ENCODE assay signal across 18 cellular contexts in the genomic region with DNA sequence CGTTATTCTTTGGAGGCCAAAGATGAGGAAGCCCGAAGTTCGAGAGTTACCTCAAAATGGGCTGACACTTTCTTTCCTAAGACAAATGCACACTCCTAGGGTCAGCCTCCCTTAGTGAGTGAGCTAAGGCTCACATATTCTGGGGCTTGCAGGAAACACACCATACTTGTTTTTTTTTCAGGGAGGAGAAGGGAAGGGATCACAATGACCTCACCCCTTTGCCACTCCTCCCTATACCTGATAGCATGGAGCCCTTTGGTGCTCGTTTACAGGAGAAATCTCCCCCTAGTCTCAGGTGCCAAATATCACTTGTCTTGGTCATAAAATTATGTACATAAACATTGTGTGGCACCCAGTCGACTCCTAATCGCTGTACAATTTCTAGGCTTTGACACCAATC. TPM values are rescaled to one million over a fixed set of nuclear protein-coding genes. Genes with fewer than 3 reads are reported as not detected.
DNase-seq lines count a peak whose midpoint lies in the region; ATAC-seq and TF ChIP-seq lines count a peak whose summit lies in the region.
"Had no signal": no experiment of that assay in that cellular context is flagged by ENCODE, and none has a peak within 500 bp of the region (broad histone marks: within the 10 kb centered on the region; RNA-seq: fewer than 3 reads in every experiment).

No MANE protein-coding gene starts in this region.

- no peak overlapping the region for H3K4ac ChIP-seq in trophoblast cell (ENCODE audit: low read depth, low read length)

- peak overlapping the region; percentile 34 for H2BK12ac ChIP-seq in trophoblast cell (ENCODE audit: low read length)

- H3K4me2 ChIP-seq in trophoblast cell (ENCODE audit: low read length) = no peak overlapping the region

- no peak for TF ChIP-seq CTCF in right atrium auricular region (IDR thresholded peaks at IDR 0.05)
- no peak for TF ChIP-seq CTCF in heart left ventricle (IDR thresholded peaks at IDR 0.05)
- no peak for TF ChIP-seq CTCF in gastroesophageal sphincter (IDR thresholded peaks at IDR 0.05)

- peaks cover 0 to 69% of the 10 kb centered on the region in 2 donors for H3K4me1 ChIP-seq in right atrium auricular region
- peaks cover 0 to 58% (median 28%) of the 10 kb centered on the region in 12 donors for H3K4me1 ChIP-seq in heart left ventricle
- H3K4me1 ChIP-seq in gastroesophageal sphincter = peaks cover 15 to 97% (median 19%) of the 10 kb centered on the region in 3 donors
- H3K4me1 ChIP-seq in trophoblast cell (ENCODE audit: control insufficient read depth in 1 of 2, insufficient read depth in 2 of 2, low read length in 2 of 2) = peaks cover 5 to 6% of the 10 kb centered on the region in 2 experiments

- no peak for TF ChIP-seq EP300 in gastroesophageal sphincter (IDR thresholded peaks at IDR 0.05)

- H4K91ac ChIP-seq in trophoblast cell (ENCODE audit: low read depth, low read length) = no peak overlapping the region

- no peak overlapping the region for H3K9ac ChIP-seq in trophoblast cell (ENCODE audit: low read length)

- no peak overlapping the region for H4K12ac ChIP-seq in trophoblast cell (ENCODE audit: low read depth, low read length)

- H3K79me2 ChIP-seq in trophoblast cell (ENCODE audit: control insufficient read depth, insufficient read depth, low read length, poor library complexity) = peaks cover 1% of the 10 kb centered on the region

- H3K79me1 ChIP-seq in trophoblast cell (ENCODE audit: low read length) = peaks cover 3% of the 10 kb centered on the region

- no peak overlapping the region for H3K18ac ChIP-seq in trophoblast cell (ENCODE audit: low read length)

- no peak overlapping the region for H2AK5ac ChIP-seq in trophoblast cell (ENCODE audit: low read length)

- H3K9me3 ChIP-seq in right atrium auricular region = no peaks in the 10 kb centered on the region
- H3K9me3 ChIP-seq in heart left ventricle = no peaks in the 10 kb centered on the region
- no peaks in the 10 kb centered on the region for H3K9me3 ChIP-seq in gastroesophageal sphincter
- no peaks in the 10 kb centered on the region for H3K9me3 ChIP-seq in trophoblast cell (ENCODE audit: insufficient read depth, low read depth, low read length)
- H3K9me3 ChIP-seq: BE2C had no signal

- no peak overlapping the region for H2BK5ac ChIP-seq in trophoblast cell (ENCODE audit: low read depth, low read length, poor library complexity)

- H3K4me3 ChIP-seq in right atrium auricular region = no peak overlapping the region
- H3K4me3 ChIP-seq in heart left ventricle = no peak overlapping the region
- H3K4me3 ChIP-seq in gastroesophageal sphincter = no peak overlapping the region
- H3K4me3 ChIP-seq in trophoblast cell (ENCODE audit: low read depth, low read length) = no peak overlapping the region

- H2BK120ac ChIP-seq in trophoblast cell (ENCODE audit: insufficient read depth, low read length, poor library complexity) = no peak overlapping the region

- peak overlapping the region; percentile 10 to 93 for H3K27ac ChIP-seq in right atrium auricular region
- peak overlapping the region in 2 of 12 donors; percentile 5 to 51 for H3K27ac ChIP-seq in heart left ventricle
- peak overlapping the region in 3 of 4 donors; percentile 5 to 57 (median 35) for H3K27ac ChIP-seq in gastroesophageal sphincter
- no peak overlapping the region for H3K27ac ChIP-seq in trophoblast cell (ENCODE audit: low read depth, low read length)

- DNase-seq in right atrium auricular region (ENCODE audit: low spot score) (no peak), heart left ventricle (no peak), trophoblast cell (no peak), NCI-H526 (lab: John Stamatoyannopoulos, UW) (no peak), NCI-H510A treated with DMSO at 0.1 percent for 48 hours (lab: John Stamatoyannopoulos, UW) (no peak)
- DNase-seq: BE2C; CD4-positive, alpha-beta memory T cell; GF-D8; GOT3; Kasumi-1; NCI-H1436; NCI-H2227 treated with DMSO at 0.1 percent for 48 hours; NCI-H526 treated with DMSO at 0.1 percent for 48 hours; Right ventricle myocardium superior had no signal

- H3K23ac ChIP-seq in trophoblast cell (ENCODE audit: low read length) = no peak overlapping the region

- TF ChIP-seq POLR2A in heart left ventricle (IDR thresholded peaks at IDR 0.05) = no peak
- no peak for TF ChIP-seq POLR2A in gastroesophageal sphincter (IDR thresholded peaks at IDR 0.05)

- no peak overlapping the region for H4K8ac ChIP-seq in trophoblast cell (ENCODE audit: low read depth, low read length)

- H3K14ac ChIP-seq in trophoblast cell (ENCODE audit: low read length) = no peak overlapping the region

- ATAC-seq in heart left ventricle (no peak), gastroesophageal sphincter (no peak), HG02759 (IDR thresholded peaks at IDR 0.05; ENCODE audit: unreplicated experiment) (no peak), HG03378 (IDR thresholded peaks at IDR 0.05; ENCODE audit: unreplicated experiment) (no peak)
- ATAC-seq: Panc1 had no signal

- H2AFZ ChIP-seq in trophoblast cell (ENCODE audit: insufficient read depth, low read length, poor library complexity) = no peak overlapping the region

- intact Hi-C loops in heart left ventricle (cut with DNase I) = loop anchor here in 1 of 10 donors (10.0 kb wide), 1 partner anchor 302 kb away; a partner anchor contains a TSS

- H3K36me3 ChIP-seq in right atrium auricular region = no peaks in the 10 kb centered on the region
- no peaks in the 10 kb centered on the region for H3K36me3 ChIP-seq in heart left ventricle
- H3K36me3 ChIP-seq in gastroesophageal sphincter = no peaks in the 10 kb centered on the region
- no peaks in the 10 kb centered on the region for H3K36me3 ChIP-seq in trophoblast cell (ENCODE audit: control insufficient read depth in 1 of 2, insufficient read depth in 2 of 2, low read length in 2 of 2)
- H3K36me3 ChIP-seq: BE2C had no signal

- 90 to 95% (median 91%) methylated on average over 6 of the region's 6 CpGs for whole genome bisulfite sequencing in heart left ventricle, 4 donors
- 85 to 93% methylated on average over 3 to 5 of the region's 6 CpGs for WGBS in gastroesophageal sphincter (ENCODE audit: low coverage in 1 of 2), 2 donors
- WGBS in trophoblast cell (ENCODE audit: extremely low coverage, insufficient coverage, insufficient read length) = no CpG with 5 or more reads among the region's 6 CpGs

- H3K27me3 ChIP-seq in right atrium auricular region (no peaks in the 10 kb centered on the region), heart left ventricle (no peaks in the 10 kb centered on the region), gastroesophageal sphincter (no peaks in the 10 kb centered on the region), trophoblast cell (ENCODE audit: insufficient read depth, low read length) (no peaks in the 10 kb centered on the region)
- H3K27me3 ChIP-seq: BE2C had no signal

RNA-seq across cellular contexts. Expression of a gene that starts 4.6 kb away (rescaled TPM):
- total RNA-seq in right atrium auricular region (10 to 100 TPM; 18.0 to 26.1 TPM), heart left ventricle (1 to 10 TPM; 2.3 to 9.3 (median 6.0) TPM), gastroesophageal sphincter (10 to 100 TPM in 2 of 4 donors, 1 to 10 TPM in 2; 3.7 to 63.8 (median 10.4) TPM)
- polyA plus RNA-seq in heart left ventricle = 1 to 10 TPM; 4.1 to 5.3 TPM
- 3.7 and 4.1 TPM in 2 replicates for polyA plus RNA-seq in trophoblast cell (2013)
- total RNA-seq: CD4-positive, alpha-beta memory T cell had no signal
- polyA plus RNA-seq: CD4-positive, alpha-beta memory T cell had no signal

RNA-seq across cellular contexts. Expression of a gene that starts 23.6 kb away (rescaled TPM):
- total RNA-seq in right atrium auricular region (10 to 100 TPM; 15.1 to 27.0 TPM), heart left ventricle (10 to 100 TPM; 14.8 to 22.6 (median 18.6) TPM), gastroesophageal sphincter (10 to 100 TPM; 11.3 to 27.3 (median 18.8) TPM)
- polyA plus RNA-seq in heart left ventricle = 10 to 100 TPM; 11.8 to 21.1 TPM
- 22.6 TPM in 2 replicates for polyA plus RNA-seq in trophoblast cell (2013)
